Comparison of ENCODE assay signal across 9 cellular contexts in the genomic region with DNA sequence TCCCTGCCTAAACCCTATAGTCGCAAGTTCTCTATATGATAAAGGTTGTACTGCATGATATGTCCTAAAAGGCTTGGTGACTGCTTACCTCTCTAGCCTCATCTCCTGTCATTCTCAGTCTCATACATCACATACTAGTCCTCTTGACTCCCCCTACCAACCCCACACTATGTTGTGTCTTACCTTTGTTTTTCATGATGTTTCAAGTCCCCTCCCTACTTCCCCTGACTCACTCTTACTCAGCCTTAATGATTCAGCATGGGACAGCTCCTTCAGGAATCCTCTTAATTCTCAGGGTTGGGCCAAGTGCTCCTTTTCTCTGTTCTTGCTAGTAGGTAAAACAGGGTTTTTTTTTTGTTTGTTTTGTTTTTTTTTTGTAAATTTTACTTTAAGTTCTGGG. TPM values are rescaled to one million over a fixed set of nuclear protein-coding genes. Genes with fewer than 3 reads are reported as not detected.
DNase-seq lines count a peak whose midpoint lies in the region; ATAC-seq, FAIRE-seq and TF ChIP-seq lines count a peak whose summit lies in the region.
"Had no signal": no experiment of that assay in that cellular context is flagged by ENCODE, and none has a peak within 500 bp of the region (broad histone marks: within the 10 kb centered on the region; RNA-seq: fewer than 3 reads in every experiment).

No MANE protein-coding gene starts in this region.

- peaks cover 16% of the 10 kb centered on the region for H3K9me1 ChIP-seq in IMR-90 (ENCODE audit: insufficient read depth, low read length)

- CTCF ChIA-PET in Caco-2 (lab: Charles Lee), result no interaction called here
- CTCF ChIA-PET in IMR-90 (lab: Yijun Ruan, JAX), result interaction anchor here (0.6 kb wide), 1 partner anchor 18 kb away, joined by 7 read pairs; no protein-coding TSS in a partner anchor
- CTCF ChIA-PET in GM12878 (lab: Yijun Ruan, JAX), result no interaction called here

- H3K9ac ChIP-seq in IMR-90 (ENCODE audit: low read depth, low read length) (no peak overlapping the region), GM12878 (ENCODE audit: control insufficient read depth, insufficient read depth, low read length) (no peak overlapping the region)

- ATAC-seq in IMR-90 (ENCODE audit: low read depth) (peak; percentile 67), GM12878 (peak; percentile 19; the same call in 1 of the 3 replicates), lower lobe of right lung (peak; percentile 38 to 55), GM18511 (IDR thresholded peaks at IDR 0.05; ENCODE audit: unreplicated experiment) (no peak)

- H2BK120ac ChIP-seq in IMR-90 (ENCODE audit: low read depth, low read length), result no peak overlapping the region

- no peaks in the 10 kb centered on the region for H3K27me3 Mint-ChIP-seq in Caco-2 (ENCODE audit: insufficient read depth, unreplicated experiment)
- H3K27me3 Mint-ChIP-seq in osteocyte (ENCODE audit: unreplicated experiment), result no peaks in the 10 kb centered on the region

- H3K56ac ChIP-seq in IMR-90 (ENCODE audit: extremely low read depth, insufficient read depth, low read length), result no peak overlapping the region

- peaks cover 25 to 59% of the 10 kb centered on the region in 2 experiments for H3K79me1 ChIP-seq in IMR-90 (ENCODE audit: low read depth in 1 of 2, low read length in 2 of 2)

- H4K20me1 ChIP-seq in IMR-90 (ENCODE audit: insufficient read depth, low read length), result peaks cover 41% of the 10 kb centered on the region
- H4K20me1 ChIP-seq in GM12878 (ENCODE audit: control insufficient read depth, insufficient read depth), result no peaks in the 10 kb centered on the region

- no peak overlapping the region for H2BK15ac ChIP-seq in IMR-90 (ENCODE audit: low read depth, low read length)

- TF ChIP-seq POLR2A in IMR-90 (IDR thresholded peaks at IDR 0.05; ENCODE audit: low read depth, low read length) (no peak), GM12878 (IDR thresholded peaks at IDR 0.05; ENCODE audit: low read depth, low read length) (no peak)

- TF ChIP-seq RAD21 in IMR-90 (IDR thresholded peaks at IDR 0.05; ENCODE audit: low read length), result no peak
- TF ChIP-seq RAD21 in GM12878 (IDR thresholded peaks at IDR 0.05; ENCODE audit: insufficient read depth, low read depth, low read length), result no peak

- no peaks in the 10 kb centered on the region for H3K27me3 ChIP-seq in Caco-2 (replicated peaks; ENCODE audit: control insufficient read depth, insufficient read depth, low read length)
- no peaks in the 10 kb centered on the region for H3K27me3 ChIP-seq in IMR-90 (ENCODE audit: control insufficient read depth, insufficient read depth, low read length)
- no peaks in the 10 kb centered on the region for H3K27me3 ChIP-seq in GM12878 (replicated peaks in 1 of 2; ENCODE audit: control insufficient read depth in 2 of 2, insufficient read depth in 2 of 2, low read length in 1 of 2)
- no peaks in the 10 kb centered on the region for H3K27me3 ChIP-seq in lower lobe of right lung (ENCODE audit: low read depth)

- no peak overlapping the region for H2BK20ac ChIP-seq in IMR-90 (ENCODE audit: low read depth, low read length)

- dilution Hi-C loops in IMR-90 (cut with HindIII; ENCODE audit: low sequenced_read_pairs, unreplicated experiment), result no loop called here

- FAIRE-seq in GM12878 (lab: Jason Lieb, UNC), result no peak

- H2AK5ac ChIP-seq in IMR-90 (ENCODE audit: low read depth, low read length), result no peak overlapping the region

- H3K4me1 ChIP-seq in Caco-2, result peaks cover 37% of the 10 kb centered on the region
- H3K4me1 ChIP-seq in IMR-90 (ENCODE audit: control insufficient read depth, insufficient read depth, low read length), result no peaks in the 10 kb centered on the region; the same call in 1 of the 2 replicates
- H3K4me1 ChIP-seq in GM12878 (ENCODE audit: control insufficient read depth, insufficient read depth, low read length), result no peaks in the 10 kb centered on the region; the same call in 1 of the 2 replicates
- peaks cover 17% of the 10 kb centered on the region for H3K4me1 ChIP-seq in lower lobe of right lung

- BruUV-seq in Caco-2 (replicated peaks; lab: Mats Ljungman, UMichigan) (no TSS peak), IMR-90 (replicated peaks; lab: Mats Ljungman, UMichigan) (no TSS peak), GM12878 (replicated peaks; lab: Mats Ljungman, UMichigan) (no TSS peak)

- WGBS in IMR-90 (ENCODE audit: extremely low coverage in 2 of 2, insufficient read length in 1 of 2), 2 experiments, result no CpG with 5 or more reads among the region's 1 CpG
- WGBS in GM12878 (ENCODE audit: insufficient coverage, insufficient replicate concordance, low lambda C conversion rate, missing lambda C conversion rate), result 100% methylated on average over 1 of the region's 1 CpG

- DNase-seq in Caco-2, result no peak
- peak; percentile 89 for DNase-seq in IMR-90
- no peak for DNase-seq in GM12878 (ENCODE audit: low read depth, low spot score)
- no peak for DNase-seq in lower lobe of right lung
- no peak for DNase-seq in NCI-H2227 (lab: John Stamatoyannopoulos, UW; ENCODE audit: unreplicated experiment)
- no peak for DNase-seq in osteocyte (ENCODE audit: extremely low spot score, unreplicated experiment)
- DNase-seq in cerebellar nuclear complex (lab: John Stamatoyannopoulos, UW), result no peak
- DNase-seq: NCI-H510A treated with DMSO at 0.1 percent for 48 hours had no signal

- no peak for TF ChIP-seq EP300 in GM12878 (IDR thresholded peaks at IDR 0.05; ENCODE audit: borderline replicate concordance in 1 of 2, control insufficient read depth in 1 of 2, low read depth in 2 of 2, low read length in 2 of 2)

- TF ChIP-seq CTCF in Caco-2 (IDR thresholded peaks at IDR 0.05; ENCODE audit: insufficient read depth in 1 of 2, low read depth in 1 of 2, low read length in 1 of 2, severe bottlenecking in 1 of 2, unreplicated experiment in 1 of 2) (no peak), IMR-90 (conservative IDR thresholded peaks at IDR 0.05; ENCODE audit: low read depth, low read length) (no peak), GM12878 (IDR thresholded peaks at IDR 0.05 in 2 of 3, conservative IDR thresholded peaks at IDR 0.05 in 1 of 3; ENCODE audit: control insufficient read depth in 2 of 3, extremely low read depth in 1 of 3, insufficient read depth in 1 of 3, low read depth in 3 of 3, low read length in 3 of 3) (no peak), lower lobe of right lung (IDR thresholded peaks at IDR 0.05) (no peak), osteocyte (IDR thresholded peaks at IDR 0.05) (no peak)

- no peak overlapping the region for H3K14ac ChIP-seq in IMR-90 (replicated peaks; ENCODE audit: low read depth, low read length)

- RAD21 ChIA-PET in GM12878 (lab: Charles Lee; ENCODE audit: unreplicated experiment), result no interaction called here

- H3K23ac ChIP-seq in IMR-90 (ENCODE audit: low read depth, low read length), result no peak overlapping the region

- no peak overlapping the region for H2AK9ac ChIP-seq in IMR-90 (replicated peaks; ENCODE audit: low read depth, low read length, poor library complexity)

- peak overlapping the region; percentile 39 for H3K27ac Mint-ChIP-seq in Caco-2 (ENCODE audit: unreplicated experiment)
- no peak overlapping the region for H3K27ac Mint-ChIP-seq in osteocyte (ENCODE audit: unreplicated experiment)

- H3K4me3 ChIP-seq in Caco-2 (ENCODE audit: low read depth, low read length), result no peak overlapping the region
- no peak overlapping the region for H3K4me3 ChIP-seq in IMR-90 (ENCODE audit: insufficient read depth, low read depth, low read length)
- H3K4me3 ChIP-seq in GM12878, result no peak overlapping the region
- H3K4me3 ChIP-seq in lower lobe of right lung, result no peak overlapping the region

- H3K36me3 Mint-ChIP-seq in Caco-2 (ENCODE audit: insufficient read depth, unreplicated experiment) (peaks cover 8% of the 10 kb centered on the region), osteocyte (ENCODE audit: unreplicated experiment) (no peaks in the 10 kb centered on the region)

- POLR2A ChIA-PET in Caco-2 (lab: Charles Lee) (no interaction called here), IMR-90 (lab: Charles Lee; ENCODE audit: unreplicated experiment) (no interaction called here), GM12878 (lab: Charles Lee) (no interaction called here)

- H3K36me3 ChIP-seq in Caco-2 (ENCODE audit: control insufficient read depth, insufficient read depth, low read length) (no peaks in the 10 kb centered on the region), IMR-90 (ENCODE audit: control insufficient read depth, insufficient read depth, low read length) (no peaks in the 10 kb centered on the region), GM12878 (ENCODE audit: control insufficient read depth in 2 of 2, insufficient read depth in 2 of 2, low read length in 1 of 2) (peaks cover 0 to 5% of the 10 kb centered on the region in 2 experiments; a peak in 2 of 4 replicates), lower lobe of right lung (no peaks in the 10 kb centered on the region)

- no peak overlapping the region for H3K4me3 Mint-ChIP-seq in Caco-2 (ENCODE audit: unreplicated experiment)
- no peak overlapping the region for H3K4me3 Mint-ChIP-seq in osteocyte (ENCODE audit: unreplicated experiment)

- peaks cover 13% of the 10 kb centered on the region for H3K79me2 ChIP-seq in GM12878 (ENCODE audit: control insufficient read depth, insufficient read depth, low read length)

- H2AFZ ChIP-seq in IMR-90 (replicated peaks; ENCODE audit: low read length, poor library complexity) (no peak overlapping the region), GM12878 (ENCODE audit: control insufficient read depth, low read depth, low read length) (no peak overlapping the region)

- SMC1A ChIA-PET in GM12878 (lab: Charles Lee; ENCODE audit: uncharacterized antibody, unreplicated experiment), result interaction anchor here (0.6 to 1.1 kb wide), 3 partner anchors 36 to 408 kb away, joined by 3 to 4 read pairs (median 3); no protein-coding TSS in a partner anchor

- intact Hi-C loops in Caco-2 (cut with micrococcal nuclease; ENCODE audit: unreplicated experiment) (no loop called here), IMR-90 (cut with micrococcal nuclease) (no loop called here), GM12878 (cut with micrococcal nuclease; ENCODE audit: unreplicated experiment) (no loop called here), lower lobe of right lung (cut with DNase I) (no loop called here)

- H4K5ac ChIP-seq in IMR-90 (ENCODE audit: low read depth, low read length), result no peak overlapping the region

- in situ Hi-C loops in IMR-90 (cut with MboI; ENCODE audit: low sequenced_read_pairs) (no loop called here), GM12878 (cut with MboI) (no loop called here)

- H3K9me3 Mint-ChIP-seq in Caco-2 (ENCODE audit: unreplicated experiment), result no peaks in the 10 kb centered on the region
- no peaks in the 10 kb centered on the region for H3K9me3 Mint-ChIP-seq in osteocyte (ENCODE audit: unreplicated experiment)

- H3K27ac ChIP-seq in IMR-90 (ENCODE audit: insufficient read depth, low read length) (no peak overlapping the region), GM12878 (ENCODE audit: control insufficient read depth, insufficient read depth) (no peak overlapping the region), lower lobe of right lung (no peak overlapping the region)

- no peak overlapping the region for H4K8ac ChIP-seq in IMR-90 (ENCODE audit: low read depth in 2 of 2, low read length in 2 of 2)

- H3K4me2 ChIP-seq in IMR-90 (ENCODE audit: low read depth, low read length) (no peak overlapping the region), GM12878 (ENCODE audit: control insufficient read depth, insufficient read depth) (no peak overlapping the region)

- no peak overlapping the region for H3K4ac ChIP-seq in IMR-90 (ENCODE audit: low read depth, low read length)

- H2BK5ac ChIP-seq in IMR-90 (ENCODE audit: low read depth, low read length, poor library complexity, severe bottlenecking), result no peak overlapping the region

- H3K9me3 ChIP-seq in Caco-2 (no peaks in the 10 kb centered on the region), IMR-90 (ENCODE audit: control insufficient read depth, insufficient read depth, low read length) (no peaks in the 10 kb centered on the region), GM12878 (replicated peaks; ENCODE audit: control insufficient read depth, insufficient read depth, low read length) (no peaks in the 10 kb centered on the region; the same call in 2 of the 3 replicates), lower lobe of right lung (no peaks in the 10 kb centered on the region)

- H4K91ac ChIP-seq in IMR-90 (ENCODE audit: insufficient read depth, low read depth, low read length), result no peak overlapping the region

- H3K18ac ChIP-seq in IMR-90 (ENCODE audit: low read depth, low read length), result no peak overlapping the region

- peaks cover 47% of the 10 kb centered on the region for H3K4me1 Mint-ChIP-seq in Caco-2 (ENCODE audit: low read depth, unreplicated experiment)
- H3K4me1 Mint-ChIP-seq in osteocyte (ENCODE audit: unreplicated experiment), result peaks cover 39% of the 10 kb centered on the region

RNA-seq across cellular contexts. Expression of gene SLMAP, which starts 49.6 kb away (rescaled TPM):
- total RNA-seq in Caco-2 (2022) (126 and 136 TPM in 2 replicates), IMR-90 (2012; rRNA removed) (26.5 and 32.2 TPM in 2 replicates), GM12878 (2014; rRNA removed) (28.0 and 32.0 TPM in 2 replicates), GM12878 (2014; rRNA removed; fragmentation: Illumina TruSeq; extraction: Trizol) (31.6 and 32.8 TPM in 2 replicates), GM12878 (2021) (39.8 and 43.8 TPM in 2 replicates), lower lobe of right lung (66.3 TPM), osteocyte (69.8 and 71.5 TPM in 2 replicates)
- polyA plus RNA-seq in IMR-90 (2012; rRNA removed) (14.1 and 15.5 TPM in 2 replicates), GM12878 (2011; rRNA removed) (33.8 and 44.3 TPM in 2 replicates), GM12878 (2014; fragmentation: Illumina TruSeq; extraction: Trizol) (24.7 and 25.5 TPM in 2 replicates), GM12878 (2014; fragmentation: Nextera tagmentation; extraction: Ambion mirVana) (10 to 100 TPM in 1 of 2 experiments, 1 to 10 TPM in 1; 8.3 to 10.4 TPM), GM12878 (2014; rRNA removed) (15.1 and 17.7 TPM in 2 replicates), GM12878 (2016; fragmentation: Nextera tagmentation; extraction: Ambion mirVana) (10 to 100 TPM; 22.9 to 28.3 TPM)
- polyA plus RNA-seq in IMR-90 (2012; cell fraction: cytosol; rRNA removed), result 5.0 and 19.4 TPM in 2 replicates
- polyA plus RNA-seq in IMR-90 (2012; cell fraction: nucleus; rRNA removed; ENCODE audit: low replicate concordance), result 10.6 and 24.7 TPM in 2 replicates
- 165 and 166 TPM in 2 replicates for total RNA-seq in GM12878 (2013; cell fraction: nucleolus; rRNA removed)
- 10.0 TPM for polyA plus RNA-seq in GM12878 (2011; ENCODE audit: low read depth)
- 12.8 and 13.7 TPM in 2 replicates for polyA plus RNA-seq in GM12878 (2011; cell fraction: cytosol; rRNA removed)
- polyA plus RNA-seq in GM12878 (2011; cell fraction: nucleus; rRNA removed), result 27.9 and 29.0 TPM in 2 replicates
- 15.1 and 15.6 TPM in 2 replicates for polyA plus RNA-seq in GM12878 (2012)
- polyA minus RNA-seq in GM12878 (2011; rRNA and poly(A)+ RNA removed), result 52.5 and 59.2 TPM in 2 replicates
- polyA minus RNA-seq in GM12878 (2011; cell fraction: cytosol; rRNA and poly(A)+ RNA removed), result 17.4 and 23.6 TPM in 2 replicates
- polyA minus RNA-seq in GM12878 (2011; cell fraction: nucleus; rRNA and poly(A)+ RNA removed), result 41.2 and 71.8 TPM in 2 replicates
